Comparison of ENCODE assay signal across 16 cellular contexts in the genomic region with DNA sequence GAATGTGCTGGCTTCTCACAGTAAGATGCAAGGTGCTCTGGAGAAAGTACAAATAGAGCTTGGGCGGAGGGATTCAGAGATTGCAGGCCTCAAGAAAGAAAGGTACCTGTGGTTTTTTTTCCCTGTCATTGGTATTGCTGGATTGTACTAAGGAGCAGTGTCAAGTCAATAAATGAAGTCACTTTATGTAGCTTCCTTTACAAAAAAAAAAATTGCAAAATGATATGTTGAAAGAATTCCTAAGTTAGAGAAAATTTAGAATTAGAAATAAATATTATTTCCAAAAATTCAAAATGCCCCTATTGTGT.
DNase-seq lines count a peak whose midpoint lies in the region; ATAC-seq and TF ChIP-seq lines count a peak whose summit lies in the region.
"Had no signal": no experiment of that assay in that cellular context is flagged by ENCODE, and none has a peak within 500 bp of the region (broad histone marks: within the 10 kb centered on the region; RNA-seq: fewer than 3 reads in every experiment).

No MANE protein-coding gene starts in this region.

- H3K9me3 Mint-ChIP-seq in Calu3 (ENCODE audit: low read depth, unreplicated experiment), result no peaks in the 10 kb centered on the region
- H3K9me3 Mint-ChIP-seq: activated T-cell treated with anti-CD3 and anti-CD28 coated beads, Interleukin-2, amount 50 U/mL, for 4 hours; T-cell had no signal

- no peaks in the 10 kb centered on the region for H3K27me3 Mint-ChIP-seq in Calu3 (ENCODE audit: unreplicated experiment)

- H3K9ac ChIP-seq in iPS-20b (ENCODE audit: low read depth, low read length), result no peak overlapping the region

- H3K27me3 ChIP-seq in SJSA1 (replicated peaks) (no peaks in the 10 kb centered on the region), iPS-20b (ENCODE audit: insufficient read depth, low read length) (no peaks in the 10 kb centered on the region), osteoblast (ENCODE audit: insufficient read depth, low read length) (no peaks in the 10 kb centered on the region), MG63 (no peaks in the 10 kb centered on the region)
- H3K27me3 ChIP-seq: uterus had no signal

- peak overlapping the region; percentile 11 for H2AFZ ChIP-seq in osteoblast (ENCODE audit: low read length)

- no peaks in the 10 kb centered on the region for H4K20me1 ChIP-seq in osteoblast (ENCODE audit: insufficient read depth, low read length)

- no peak overlapping the region for H3K4me3 Mint-ChIP-seq in Calu3 (ENCODE audit: low read depth, unreplicated experiment)
- H3K4me3 Mint-ChIP-seq: activated T-cell treated with anti-CD3 and anti-CD28 coated beads, Interleukin-2, amount 50 U/mL, for 4 hours; T-cell had no signal

- CTCF ChIA-PET in Calu3 (lab: Charles Lee), result no interaction called here

- H3K4me1 Mint-ChIP-seq in Calu3 (ENCODE audit: low read depth, unreplicated experiment), result peaks cover 12% of the 10 kb centered on the region
- H3K4me1 Mint-ChIP-seq: T-cell had no signal

- no peaks in the 10 kb centered on the region for H3K4me1 ChIP-seq in SJSA1 (replicated peaks)
- peaks cover 3% of the 10 kb centered on the region; the same call in 1 of the 2 replicates for H3K4me1 ChIP-seq in iPS-20b (ENCODE audit: insufficient read depth, low read length)
- peaks cover 2% of the 10 kb centered on the region for H3K4me1 ChIP-seq in osteoblast (ENCODE audit: insufficient read depth, low read length)
- H3K4me1 ChIP-seq: left ventricle myocardium inferior, uterus had no signal

- peak overlapping the region; percentile 15 for H3K27ac Mint-ChIP-seq in Calu3 (ENCODE audit: unreplicated experiment)
- H3K27ac Mint-ChIP-seq: T-cell had no signal

- BruUV-seq in Calu3 (replicated peaks; lab: Mats Ljungman, UMichigan), result no TSS peak

- H3K79me2 ChIP-seq in osteoblast (ENCODE audit: insufficient read depth, low read length), result no peaks in the 10 kb centered on the region

- peak overlapping the region; percentile 40; the same call in 1 of the 2 replicates for H3K27ac ChIP-seq in SJSA1
- H3K27ac ChIP-seq in iPS-20b (ENCODE audit: low read length), result peak overlapping the region; percentile 56
- peak overlapping the region; percentile 54 for H3K27ac ChIP-seq in osteoblast (ENCODE audit: low read depth, low read length)
- H3K27ac ChIP-seq: left ventricle myocardium inferior, uterus had no signal

- H3K4me2 ChIP-seq in osteoblast (ENCODE audit: insufficient read depth, low read length), result peak overlapping the region; percentile 46

- DNase-seq in Calu3, result no peak
- DNase-seq in SJSA1 (ENCODE audit: low read depth in 1 of 2, low spot score in 2 of 2), result no peak
- DNase-seq in osteoblast (ENCODE audit: insufficient read length, low spot score, missing footprints), result no peak
- DNase-seq in ureter (ENCODE audit: low spot score), result no peak
- DNase-seq in MG63, result no peak
- no peak for DNase-seq in stimulated activated CD8-positive, alpha-beta memory T cell treated with anti-CD3 and anti-CD28 coated beads, Interleukin-4, amount 100 ng/mL, for 48 hours
- DNase-seq: activated CD4-positive, alpha-beta T cell treated with anti-CD3 and anti-CD28 coated beads for 4 hours; activated naive CD4-positive, alpha-beta T cell treated with Interleukin-2 at 50 U/mL for 16 hours; activated T-cell treated with anti-CD3 and anti-CD28 coated beads, Interleukin-2, amount 50 U/mL, for 4 hours; left ventricle myocardium inferior; NCI-H1048; NCI-H2029; T-cell; uterus had no signal

- TF ChIP-seq CTCF in Calu3 (IDR thresholded peaks at IDR 0.05; ENCODE audit: unreplicated experiment) (no peak), osteoblast (IDR thresholded peaks at IDR 0.05; ENCODE audit: extremely low read depth, low read depth, low read length) (no peak)

- H3K36me3 ChIP-seq in SJSA1 (peaks cover 2% of the 10 kb centered on the region), iPS-20b (ENCODE audit: insufficient read depth, low read depth, low read length) (peaks cover 48% of the 10 kb centered on the region), osteoblast (ENCODE audit: insufficient read depth, low read length) (no peaks in the 10 kb centered on the region), MG63 (peaks cover 13% of the 10 kb centered on the region)
- H3K36me3 ChIP-seq: left ventricle myocardium inferior, uterus had no signal

- H3K9me3 ChIP-seq in SJSA1 (replicated peaks) (no peaks in the 10 kb centered on the region), iPS-20b (ENCODE audit: insufficient read depth, low read depth, low read length) (no peaks in the 10 kb centered on the region), osteoblast (ENCODE audit: low read depth, low read length) (no peaks in the 10 kb centered on the region), MG63 (no peaks in the 10 kb centered on the region)
- H3K9me3 ChIP-seq: left ventricle myocardium inferior, uterus had no signal

- ATAC-seq in GM21825 (IDR thresholded peaks at IDR 0.05; ENCODE audit: unreplicated experiment), result no peak
- ATAC-seq: activated T-cell treated with anti-CD3 and anti-CD28 coated beads, Interleukin-2, amount 50 U/mL, for 4 hours; T-cell had no signal

- intact Hi-C loops in Calu3 (cut with micrococcal nuclease; ENCODE audit: unreplicated experiment), result no loop called here

- H3K4me3 ChIP-seq in SJSA1, result no peak overlapping the region
- no peak overlapping the region for H3K4me3 ChIP-seq in iPS-20b (ENCODE audit: low read length)
- H3K4me3 ChIP-seq in osteoblast (ENCODE audit: insufficient read depth, low read length), result no peak overlapping the region
- H3K4me3 ChIP-seq in MG63, result no peak overlapping the region
- H3K4me3 ChIP-seq: left ventricle myocardium inferior, uterus had no signal

- H3K36me3 Mint-ChIP-seq in Calu3 (ENCODE audit: insufficient read depth, unreplicated experiment), result no peaks in the 10 kb centered on the region
- H3K36me3 Mint-ChIP-seq: T-cell had no signal
